27 cellular contexts compared by ENCODE assay signal in genomic region chr12:6059221-6059620, GRCh38.
"Had no signal": no experiment of that assay in that cellular context is flagged by ENCODE, and none has a peak within 500 bp of the region (broad histone marks: within the 10 kb centered on the region; RNA-seq: fewer than 3 reads in every experiment).

No MANE protein-coding gene starts in this region.

- H3K4me1 Mint-ChIP-seq: activated CD4-positive, alpha-beta T cell treated with anti-CD3 and anti-CD28 coated beads, Interleukin-2, amount 10 ng/mL, durations not matched to agents 7 days and 5 days; activated naive CD4-positive, alpha-beta T cell treated with anti-CD3 and anti-CD28 coated beads, Interleukin-2, amount 10 ng/mL, durations not matched to agents 7 days and 5 days had no signal

- H3K9me3 Mint-ChIP-seq: activated CD4-positive, alpha-beta T cell treated with anti-CD3 and anti-CD28 coated beads, Interleukin-2, amount 10 ng/mL, durations not matched to agents 7 days and 5 days; activated CD8-positive, alpha-beta T cell treated with anti-CD3 and anti-CD28 coated beads for 36 hours; activated naive CD4-positive, alpha-beta T cell treated with anti-CD3 and anti-CD28 coated beads, Interleukin-2, amount 10 ng/mL, durations not matched to agents 7 days and 5 days; activated naive CD8-positive, alpha-beta T cell treated with anti-CD3 and anti-CD28 coated beads for 36 hours; activated T-cell treated with anti-CD3 and anti-CD28 coated beads, Interleukin-2, amount 50 U/mL, for 72 hours; activated T-helper 2 cell treated with anti-CD3 and anti-CD28 coated beads, Interferon-gamma antibody, Interleukin-2, Interleukin-4, amounts not matched to agents 10 μg/mL and 5 μg/mL and 100 μg/mL, durations not matched to agents 14 hours and 24 hours and 36 hours had no signal

- ATAC-seq: activated CD8-positive, alpha-beta T cell treated with anti-CD3 and anti-CD28 coated beads for 36 hours; activated T-cell treated with anti-CD3 and anti-CD28 coated beads, Interleukin-2, amount 50 U/mL, for 72 hours; Panc1; T-helper 17 cell had no signal

- H3K4me3 Mint-ChIP-seq: activated CD4-positive, alpha-beta T cell treated with anti-CD3 and anti-CD28 coated beads, Interleukin-2, amount 10 ng/mL, durations not matched to agents 7 days and 5 days; activated CD8-positive, alpha-beta T cell treated with anti-CD3 and anti-CD28 coated beads for 36 hours; activated naive CD4-positive, alpha-beta T cell treated with anti-CD3 and anti-CD28 coated beads, Interleukin-2, amount 10 ng/mL, durations not matched to agents 7 days and 5 days; activated naive CD8-positive, alpha-beta T cell treated with anti-CD3 and anti-CD28 coated beads for 36 hours; activated T-cell treated with anti-CD3 and anti-CD28 coated beads, Interleukin-2, amount 50 U/mL, for 72 hours; T-helper 17 cell had no signal

- H3K36me3 ChIP-seq: brain microvascular endothelial cell, cardiac muscle cell, SJCRH30 had no signal

- H3K27ac Mint-ChIP-seq: activated CD4-positive, alpha-beta T cell treated with anti-CD3 and anti-CD28 coated beads, Interleukin-2, amount 10 ng/mL, durations not matched to agents 7 days and 5 days; activated CD8-positive, alpha-beta T cell treated with anti-CD3 and anti-CD28 coated beads for 36 hours; activated naive CD4-positive, alpha-beta T cell treated with anti-CD3 and anti-CD28 coated beads, Interleukin-2, amount 10 ng/mL, durations not matched to agents 7 days and 5 days; activated naive CD8-positive, alpha-beta T cell treated with anti-CD3 and anti-CD28 coated beads for 36 hours; activated T-cell treated with anti-CD3 and anti-CD28 coated beads, Interleukin-2, amount 50 U/mL, for 72 hours; activated T-helper 2 cell treated with anti-CD3 and anti-CD28 coated beads, Interferon-gamma antibody, Interleukin-2, Interleukin-4, amounts not matched to agents 10 μg/mL and 5 μg/mL and 100 μg/mL, durations not matched to agents 14 hours and 24 hours and 36 hours; T-helper 17 cell had no signal

- DNase-seq: activated CD4-positive, alpha-beta T cell treated with anti-CD3 and anti-CD28 coated beads, Interleukin-2, amount 10 ng/mL, durations not matched to agents 7 days and 5 days; activated CD4-positive, CD25-positive, alpha-beta regulatory T cell; activated CD8-positive, alpha-beta memory T cell treated with anti-CD3 and anti-CD28 coated beads, Interleukin-2, amount 50 U/mL, for 4 hours; activated CD8-positive, alpha-beta T cell treated with anti-CD3 and anti-CD28 coated beads for 36 hours; activated gamma-delta T cell treated with Interleukin-2 at 50 U/mL for 16 hours; activated naive CD4-positive, alpha-beta T cell treated with anti-CD3 and anti-CD28 coated beads, Interleukin-2, amount 10 ng/mL, durations not matched to agents 7 days and 5 days; activated naive CD8-positive, alpha-beta T cell treated with anti-CD3 and anti-CD28 coated beads for 36 hours; activated T-cell treated with anti-CD3 and anti-CD28 coated beads, Interleukin-2, amount 50 U/mL, for 72 hours; brain microvascular endothelial cell; cerebellar nuclear complex; KG1; NCI-H1048; NCI-H1417; NCI-H1930; NCI-H2171; NCI-H226; NCI-H526 treated with DMSO at 0.1 percent for 48 hours; NCI-H82; Right ventricle myocardium superior; RPMI8226; SJCRH30; T-helper 17 cell; T-helper 9 cell had no signal

- H3K9me3 ChIP-seq: SJCRH30 had no signal

- H3K27ac ChIP-seq: brain microvascular endothelial cell, cardiac muscle cell, SJCRH30 had no signal

- H3K4me1 ChIP-seq: SJCRH30 had no signal

- H3K27me3 ChIP-seq: brain microvascular endothelial cell, cardiac muscle cell had no signal

- H3K4me3 ChIP-seq: cardiac muscle cell, SJCRH30 had no signal

- H3K27me3 Mint-ChIP-seq: activated CD8-positive, alpha-beta T cell treated with anti-CD3 and anti-CD28 coated beads for 36 hours had no signal

- FAIRE-seq: TTC549 had no signal

- H3K36me3 Mint-ChIP-seq: activated naive CD4-positive, alpha-beta T cell treated with anti-CD3 and anti-CD28 coated beads, Interleukin-2, amount 10 ng/mL, durations not matched to agents 7 days and 5 days; activated naive CD8-positive, alpha-beta T cell treated with anti-CD3 and anti-CD28 coated beads for 36 hours had no signal
